1 cellular context compared by ENCODE assay signal in the genomic region with DNA sequence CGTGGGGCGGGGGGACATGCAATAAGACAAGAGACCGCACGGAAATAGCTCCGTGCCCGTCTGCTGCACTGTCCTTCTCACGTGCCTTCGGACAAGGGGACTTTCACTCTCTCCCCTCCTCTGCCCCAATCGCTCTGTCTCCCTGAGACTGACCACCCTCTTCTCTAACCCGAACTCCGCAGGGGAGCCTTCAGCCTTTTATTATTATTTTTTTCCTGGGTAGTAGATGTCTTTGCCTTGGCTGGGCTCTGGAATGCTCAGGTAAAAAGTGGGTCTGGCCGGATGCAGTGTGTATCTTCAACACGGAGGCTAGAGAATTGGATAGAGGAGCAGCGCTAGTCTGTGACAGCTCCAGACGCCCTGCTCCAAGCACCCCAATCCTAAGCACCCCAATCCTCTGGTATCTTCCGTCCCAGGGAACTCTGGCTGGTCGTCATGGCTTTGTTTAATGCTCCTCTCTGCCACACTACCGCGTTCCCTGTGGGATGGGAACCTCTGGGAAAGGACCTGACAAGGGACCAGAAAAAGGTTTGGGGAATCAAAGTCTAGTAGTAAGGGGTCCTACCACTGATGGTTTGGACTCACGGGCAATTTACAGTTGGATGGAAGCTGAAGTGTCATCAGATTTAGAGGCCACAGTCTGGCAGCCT.
TF ChIP-seq lines count a peak whose summit lies in the region.

No MANE protein-coding gene starts in this region.

TF ChIP-seq in GM23338, 12 proteins besides CTCF, POLR2A, EP300 and RAD21 (continued from another document):
- TF ChIP-seq, protein P1, sequence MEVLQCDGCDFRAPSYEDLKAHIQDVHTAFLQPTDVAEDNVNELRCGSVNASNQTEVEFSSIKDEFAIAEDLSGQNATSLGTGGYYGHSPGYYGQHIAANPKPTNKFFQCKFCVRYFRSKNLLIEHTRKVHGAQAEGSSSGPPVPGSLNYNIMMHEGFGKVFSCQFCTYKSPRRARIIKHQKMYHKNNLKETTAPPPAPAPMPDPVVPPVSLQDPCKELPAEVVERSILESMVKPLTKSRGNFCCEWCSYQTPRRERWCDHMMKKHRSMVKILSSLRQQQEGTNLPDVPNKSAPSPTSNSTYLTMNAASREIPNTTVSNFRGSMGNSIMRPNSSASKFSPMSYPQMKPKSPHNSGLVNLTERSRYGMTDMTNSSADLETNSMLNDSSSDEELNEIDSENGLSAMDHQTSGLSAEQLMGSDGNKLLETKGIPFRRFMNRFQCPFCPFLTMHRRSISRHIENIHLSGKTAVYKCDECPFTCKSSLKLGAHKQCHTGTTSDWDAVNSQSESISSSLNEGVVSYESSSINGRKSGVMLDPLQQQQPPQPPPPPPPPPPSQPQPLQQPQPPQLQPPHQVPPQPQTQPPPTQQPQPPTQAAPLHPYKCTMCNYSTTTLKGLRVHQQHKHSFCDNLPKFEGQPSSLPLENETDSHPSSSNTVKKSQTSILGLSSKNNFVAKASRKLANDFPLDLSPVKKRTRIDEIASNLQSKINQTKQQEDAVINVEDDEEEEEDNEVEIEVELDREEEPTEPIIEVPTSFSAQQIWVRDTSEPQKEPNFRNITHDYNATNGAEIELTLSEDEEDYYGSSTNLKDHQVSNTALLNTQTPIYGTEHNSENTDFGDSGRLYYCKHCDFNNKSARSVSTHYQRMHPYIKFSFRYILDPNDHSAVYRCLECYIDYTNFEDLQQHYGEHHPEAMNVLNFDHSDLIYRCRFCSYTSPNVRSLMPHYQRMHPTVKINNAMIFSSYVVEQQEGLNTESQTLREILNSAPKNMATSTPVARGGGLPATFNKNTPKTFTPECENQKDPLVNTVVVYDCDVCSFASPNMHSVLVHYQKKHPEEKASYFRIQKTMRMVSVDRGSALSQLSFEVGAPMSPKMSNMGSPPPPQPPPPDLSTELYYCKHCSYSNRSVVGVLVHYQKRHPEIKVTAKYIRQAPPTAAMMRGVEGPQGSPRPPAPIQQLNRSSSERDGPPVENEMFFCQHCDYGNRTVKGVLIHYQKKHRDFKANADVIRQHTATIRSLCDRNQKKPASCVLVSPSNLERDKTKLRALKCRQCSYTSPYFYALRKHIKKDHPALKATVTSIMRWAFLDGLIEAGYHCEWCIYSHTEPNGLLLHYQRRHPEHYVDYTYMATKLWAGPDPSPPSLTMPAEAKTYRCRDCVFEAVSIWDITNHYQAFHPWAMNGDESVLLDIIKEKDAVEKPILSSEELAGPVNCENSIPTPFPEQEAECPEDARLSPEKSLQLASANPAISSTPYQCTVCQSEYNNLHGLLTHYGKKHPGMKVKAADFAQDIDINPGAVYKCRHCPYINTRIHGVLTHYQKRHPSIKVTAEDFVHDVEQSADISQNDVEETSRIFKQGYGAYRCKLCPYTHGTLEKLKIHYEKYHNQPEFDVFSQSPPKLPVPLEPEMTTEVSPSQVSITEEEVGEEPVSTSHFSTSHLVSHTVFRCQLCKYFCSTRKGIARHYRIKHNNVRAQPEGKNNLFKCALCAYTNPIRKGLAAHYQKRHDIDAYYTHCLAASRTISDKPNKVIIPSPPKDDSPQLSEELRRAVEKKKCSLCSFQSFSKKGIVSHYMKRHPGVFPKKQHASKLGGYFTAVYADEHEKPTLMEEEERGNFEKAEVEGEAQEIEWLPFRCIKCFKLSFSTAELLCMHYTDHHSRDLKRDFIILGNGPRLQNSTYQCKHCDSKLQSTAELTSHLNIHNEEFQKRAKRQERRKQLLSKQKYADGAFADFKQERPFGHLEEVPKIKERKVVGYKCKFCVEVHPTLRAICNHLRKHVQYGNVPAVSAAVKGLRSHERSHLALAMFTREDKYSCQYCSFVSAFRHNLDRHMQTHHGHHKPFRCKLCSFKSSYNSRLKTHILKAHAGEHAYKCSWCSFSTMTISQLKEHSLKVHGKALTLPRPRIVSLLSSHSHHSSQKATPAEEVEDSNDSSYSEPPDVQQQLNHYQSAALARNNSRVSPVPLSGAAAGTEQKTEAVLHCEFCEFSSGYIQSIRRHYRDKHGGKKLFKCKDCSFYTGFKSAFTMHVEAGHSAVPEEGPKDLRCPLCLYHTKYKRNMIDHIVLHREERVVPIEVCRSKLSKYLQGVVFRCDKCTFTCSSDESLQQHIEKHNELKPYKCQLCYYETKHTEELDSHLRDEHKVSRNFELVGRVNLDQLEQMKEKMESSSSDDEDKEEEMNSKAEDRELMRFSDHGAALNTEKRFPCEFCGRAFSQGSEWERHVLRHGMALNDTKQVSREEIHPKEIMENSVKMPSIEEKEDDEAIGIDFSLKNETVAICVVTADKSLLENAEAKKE (CRISPR knock-in tag; IDR thresholded peaks at IDR 0.05), result no peak
